10 cellular contexts compared by ENCODE assay signal in genomic region chr3:174862101-174862500, GRCh38. TPM values are rescaled to one million over a fixed set of nuclear protein-coding genes. Genes with fewer than 3 reads are reported as not detected.
A peak's percentile ranks its signal among the peaks of the same experiment; 100 is the strongest.
DNase-seq lines count a peak whose midpoint lies in the region; ATAC-seq and TF ChIP-seq lines count a peak whose summit lies in the region.
"Had no signal": no experiment of that assay in that cellular context is flagged by ENCODE, and none has a peak within 500 bp of the region (broad histone marks: within the 10 kb centered on the region; RNA-seq: fewer than 3 reads in every experiment).

No MANE protein-coding gene starts in this region.

- TF ChIP-seq CTCF in fibroblast of mammary gland (conservative IDR thresholded peaks at IDR 0.05; ENCODE audit: control insufficient read depth, insufficient read depth, low read depth, low read length): peak; percentile 9
- peak in 4 of 6 experiments; percentile 19 to 68 (median 46) for TF ChIP-seq CTCF in thyroid gland (IDR thresholded peaks at IDR 0.05)

- H3K36me3 ChIP-seq in thyroid gland: no peaks in the 10 kb centered on the region

- peak overlapping the region in 1 of 3 donors; percentile 5 for H3K27ac ChIP-seq in thyroid gland
- H3K27ac ChIP-seq: KMS-11 had no signal

- H3K4me1 Mint-ChIP-seq in stimulated activated effector memory CD8-positive, alpha-beta T cell treated with anti-CD3 and anti-CD28 coated beads, Interleukin-12 subunit alpha, Interleukin-12 subunit beta, amount 100 ng/mL, for 72 hours: no peaks in the 10 kb centered on the region

- intact Hi-C loops in thyroid gland (cut with DNase I): no loop called here

- DNase-seq in NCI-H1417 (lab: John Stamatoyannopoulos, UW): peak; percentile 41 to 65 (median 46)
- DNase-seq in NCI-H1417 treated with DMSO at 0.1 percent for 48 hours (lab: John Stamatoyannopoulos, UW): no peak
- DNase-seq in NCI-H748 (lab: John Stamatoyannopoulos, UW; ENCODE audit: unreplicated experiment): peak; percentile 85
- peak; percentile 6 for DNase-seq in fibroblast of mammary gland (ENCODE audit: low read depth)
- peak; percentile 45 to 67 for DNase-seq in thyroid gland
- no peak for DNase-seq in KBM-7
- no peak for DNase-seq in stimulated activated effector memory CD8-positive, alpha-beta T cell treated with anti-CD3 and anti-CD28 coated beads, Interleukin-12 subunit alpha, Interleukin-12 subunit beta, amount 100 ng/mL, for 72 hours (ENCODE audit: low spot score in 2 of 2)
- DNase-seq in COLO829 (ENCODE audit: low spot score): no peak

- WGBS in thyroid gland, 2 donors: 41 to 42% methylated on average over 3 of the region's 3 CpGs

- no peaks in the 10 kb centered on the region for H3K9me3 ChIP-seq in thyroid gland

- H3K4me3 ChIP-seq in fibroblast of mammary gland (ENCODE audit: control insufficient read depth, low read depth, low read length) (no peak overlapping the region), thyroid gland (replicated peaks in 1 of 3) (no peak overlapping the region)

- TF ChIP-seq POLR2A in thyroid gland (IDR thresholded peaks at IDR 0.05): no peak

- H3K27me3 ChIP-seq in thyroid gland: no peaks in the 10 kb centered on the region

- H3K9me3 Mint-ChIP-seq in stimulated activated effector memory CD8-positive, alpha-beta T cell treated with anti-CD3 and anti-CD28 coated beads, Interleukin-12 subunit alpha, Interleukin-12 subunit beta, amount 100 ng/mL, for 72 hours: peaks cover 3% of the 10 kb centered on the region

- ATAC-seq in stimulated activated effector memory CD8-positive, alpha-beta T cell treated with anti-CD3 and anti-CD28 coated beads, Interleukin-12 subunit alpha, Interleukin-12 subunit beta, amount 100 ng/mL, for 72 hours: no peak

- H3K36me3 Mint-ChIP-seq in stimulated activated effector memory CD8-positive, alpha-beta T cell treated with anti-CD3 and anti-CD28 coated beads, Interleukin-12 subunit alpha, Interleukin-12 subunit beta, amount 100 ng/mL, for 72 hours: no peaks in the 10 kb centered on the region

- H3K4me1 ChIP-seq in thyroid gland: peaks cover 0 to 7% of the 10 kb centered on the region in 2 donors

- H3K27ac Mint-ChIP-seq in stimulated activated effector memory CD8-positive, alpha-beta T cell treated with anti-CD3 and anti-CD28 coated beads, Interleukin-12 subunit alpha, Interleukin-12 subunit beta, amount 100 ng/mL, for 72 hours: no peak overlapping the region

- no peak overlapping the region for H3K4me3 Mint-ChIP-seq in stimulated activated effector memory CD8-positive, alpha-beta T cell treated with anti-CD3 and anti-CD28 coated beads, Interleukin-12 subunit alpha, Interleukin-12 subunit beta, amount 100 ng/mL, for 72 hours

- in situ Hi-C loops in KBM-7 (cut with MboI; ENCODE audit: low pct_unique_long_range_greater_than_20kb, low sequenced_read_pairs): no loop called here

RNA-seq across cellular contexts. Expression of gene NAALADL2, which starts 3.0 kb away (rescaled TPM):
- total RNA-seq in thyroid gland: 10 to 100 TPM in 1 of 4 donors, 1 to 10 TPM in 3; 7.6 to 14.7 (median 9.0) TPM
- total RNA-seq: activated CD8-positive, alpha-beta memory T cell treated with anti-CD3 and anti-CD28 coated beads for 36 hours had no signal

Comparison
In these comparisons a context has a peak if more than half of its experiments do, and no peak if none do; other contexts are left out.
1. DNase-seq: peak in NCI-H1417 (3 of 3), NCI-H748 (single experiment), fibroblast of mammary gland (single experiment) and thyroid gland (2 of 2); none in NCI-H1417 treated with DMSO at 0.1 percent for 48 hours (single experiment), KBM-7 (single experiment), stimulated activated effector memory CD8-positive, alpha-beta T cell treated with anti-CD3 and anti-CD28 coated beads, Interleukin-12 subunit alpha, Interleukin-12 subunit beta, amount 100 ng/mL, for 72 hours (0 of 2) and COLO829 (single experiment).